ENCODE assay signal across 18 cellular contexts in the genomic region with DNA sequence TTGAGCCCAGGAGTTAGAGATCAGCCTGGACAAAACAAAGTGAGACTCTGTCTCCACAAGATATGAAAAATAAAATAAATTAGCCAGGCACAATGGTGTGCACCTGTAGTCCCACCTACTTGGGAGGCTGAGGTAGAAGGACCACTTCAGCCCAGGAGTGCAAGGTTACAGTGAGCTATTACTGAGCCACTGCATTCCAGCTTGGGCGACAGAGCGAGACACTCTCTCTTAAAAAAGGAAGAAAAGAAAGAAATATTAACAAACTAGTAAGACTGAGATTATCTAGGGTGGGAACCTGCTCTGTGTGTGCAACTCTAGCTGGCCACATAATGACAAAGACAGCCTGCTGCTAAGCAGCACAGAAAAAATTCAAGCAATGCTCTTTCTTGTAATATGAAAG.
DNase-seq lines count a peak whose midpoint lies in the region; ATAC-seq and TF ChIP-seq lines count a peak whose summit lies in the region.
"Had no signal": no experiment of that assay in that cellular context is flagged by ENCODE, and none has a peak within 500 bp of the region (broad histone marks: within the 10 kb centered on the region; RNA-seq: fewer than 3 reads in every experiment).

No MANE protein-coding gene starts in this region.

- H3K56ac ChIP-seq in H9 (ENCODE audit: insufficient read length, low read depth, low read length), result no peak overlapping the region

- no peak for TF ChIP-seq CTCF in H9 (conservative IDR thresholded peaks at IDR 0.05)
- no peak for TF ChIP-seq CTCF in SK-N-SH (IDR thresholded peaks at IDR 0.05)
- TF ChIP-seq CTCF in mesothelial cell of epicardium (IDR thresholded peaks at IDR 0.05; ENCODE audit: unreplicated experiment), result no peak

- peaks cover 11 to 13% of the 10 kb centered on the region in 2 experiments for H3K36me3 ChIP-seq in SK-N-SH (replicated peaks in 1 of 2; ENCODE audit: control insufficient read depth in 1 of 2, insufficient read depth in 2 of 2, low read length in 1 of 2)
- H3K36me3 ChIP-seq in Karpas-422 (ENCODE audit: insufficient read depth, low read length), result no peaks in the 10 kb centered on the region

- H2BK20ac ChIP-seq in H9 (ENCODE audit: low read depth, low read length, poor library complexity, severe bottlenecking), result no peak overlapping the region

- H3K79me2 ChIP-seq in H9 (ENCODE audit: insufficient read depth, low read length) (peaks cover 55% of the 10 kb centered on the region), SK-N-SH (ENCODE audit: insufficient read depth) (peaks cover 97% of the 10 kb centered on the region), Karpas-422 (ENCODE audit: low read length) (no peaks in the 10 kb centered on the region)

- H2BK120ac ChIP-seq in H9 (ENCODE audit: low read depth, low read length, poor library complexity, severe bottlenecking), result no peak overlapping the region

- no peak overlapping the region for H2AK5ac ChIP-seq in H9 (ENCODE audit: insufficient read length, low read length)

- no peak overlapping the region for H3K18ac ChIP-seq in H9 (ENCODE audit: insufficient read length, low read depth, low read length)

- H3K23ac ChIP-seq in H9 (ENCODE audit: insufficient read length, low read depth, low read length), result no peak overlapping the region

- no peak overlapping the region for H2AFZ ChIP-seq in H9 (ENCODE audit: low read length)
- H2AFZ ChIP-seq in SK-N-SH (ENCODE audit: low read depth), result no peak overlapping the region
- H2AFZ ChIP-seq in Karpas-422 (ENCODE audit: low read length), result no peak overlapping the region

- H4K8ac ChIP-seq in H9 (replicated peaks; ENCODE audit: insufficient read length, low read depth, low read length), result no peak overlapping the region

- H3K4me1 Mint-ChIP-seq in H9 (peaks cover 59 to 69% of the 10 kb centered on the region in 2 experiments), mesothelial cell of epicardium (peaks cover 49% of the 10 kb centered on the region)

- no peak overlapping the region for H3T11ph ChIP-seq in H9 (ENCODE audit: low read length)

- H3K4me2 ChIP-seq in H9 (ENCODE audit: insufficient read depth, insufficient read length, low read length), result peak overlapping the region; percentile 1
- H3K4me2 ChIP-seq in SK-N-SH, result peak overlapping the region; percentile 60
- no peak overlapping the region for H3K4me2 ChIP-seq in Karpas-422 (ENCODE audit: low read depth, low read length, poor library complexity, severe bottlenecking)

- no peak overlapping the region for H4K5ac ChIP-seq in H9 (ENCODE audit: insufficient read length, low read depth, low read length)

- TF ChIP-seq RAD21 in SK-N-SH (IDR thresholded peaks at IDR 0.05; ENCODE audit: low read length), result no peak

- no peak for ATAC-seq in HG02938 (IDR thresholded peaks at IDR 0.05; ENCODE audit: unreplicated experiment)

- POLR2A ChIA-PET in SK-N-SH (lab: Yijun Ruan, JAX), result no interaction called here

- H3K4me3 Mint-ChIP-seq in H9 (peak overlapping the region in 1 of 2 experiments; percentile 4; a peak in 1 of 5 replicates), mesothelial cell of epicardium (no peak overlapping the region)
- H3K4me3 Mint-ChIP-seq: T-helper 1 cell treated with Interleukin-12 subunit alpha and Interleukin-12 subunit beta and Interleukin-4 antibody, amounts not matched to agents 30 μg/mL and 1 μg/mL, for 36 hours had no signal

- H3K27me3 ChIP-seq in H9 (ENCODE audit: insufficient read depth, low read length) (no peaks in the 10 kb centered on the region), SK-N-SH (ENCODE audit: insufficient read depth) (no peaks in the 10 kb centered on the region), Karpas-422 (ENCODE audit: low read length) (no peaks in the 10 kb centered on the region)

- H3K27me3 Mint-ChIP-seq in H9 (ENCODE audit: low read depth), result no peaks in the 10 kb centered on the region
- H3K27me3 Mint-ChIP-seq in mesothelial cell of epicardium (ENCODE audit: low read depth), result no peaks in the 10 kb centered on the region

- H3K4me3 ChIP-seq in SK-N-SH (ENCODE audit: low read depth in 2 of 2, low read length in 1 of 2), result no peak overlapping the region
- H3K4me3 ChIP-seq in Karpas-422 (ENCODE audit: low read length), result no peak overlapping the region

- no peak overlapping the region for H2BK12ac ChIP-seq in H9 (ENCODE audit: insufficient read length, low read depth, low read length)

- peak; percentile 20 for DNase-seq in AG20443 (ENCODE audit: low spot score)
- DNase-seq in H9, result no peak
- DNase-seq in SK-N-SH, result no peak
- DNase-seq in mesothelial cell of epicardium (ENCODE audit: low spot score in 2 of 2, unreplicated experiment in 2 of 2), result no peak
- no peak for DNase-seq in Karpas-422
- DNase-seq in NCI-H226, result no peak
- DNase-seq in COR-L47 (lab: John Stamatoyannopoulos, UW), result no peak
- DNase-seq: activated gamma-delta T cell treated with Interleukin-2 at 50 U/mL for 16 hours; cortex of kidney; DMS 273 treated with DMSO at 0.1 percent for 48 hours; midbrain; NCI-H1092; NCI-H2171 treated with DMSO at 0.1 percent for 48 hours; NK-92 treated with Interleukin-12 subunit alpha and Interleukin-12 subunit beta, amount 100 ng/mL, for 24 hours; SHP77; stimulated activated CD4-positive, alpha-beta T cell treated with anti-CD3 and anti-CD28 coated beads, Interleukin-4, amount 100 ng/mL, for 1 hour had no signal

- H2BK5ac ChIP-seq in H9 (ENCODE audit: insufficient read length, low read length), result no peak overlapping the region

- H3K9ac ChIP-seq in H9 (ENCODE audit: extremely low read depth, insufficient read length, low read length) (no peak overlapping the region), SK-N-SH (peak overlapping the region; percentile 12; the same call in 1 of the 2 replicates), Karpas-422 (ENCODE audit: low read length) (no peak overlapping the region)

- peaks cover 3 to 7% (median 5%) of the 10 kb centered on the region in 3 experiments; a peak in 4 of 7 replicates for H3K36me3 Mint-ChIP-seq in H9 (ENCODE audit: insufficient read depth in 1 of 3, low read depth in 3 of 3)
- H3K36me3 Mint-ChIP-seq in mesothelial cell of epicardium, result peaks cover 4% of the 10 kb centered on the region

- no peak overlapping the region for H4K91ac ChIP-seq in H9 (ENCODE audit: insufficient read length, low read depth, low read length)

- H3K4me1 ChIP-seq in H9 (ENCODE audit: insufficient read depth, low read length) (peaks cover 8% of the 10 kb centered on the region; the same call in 1 of the 2 replicates), SK-N-SH (ENCODE audit: control insufficient read depth in 1 of 2, insufficient read depth in 2 of 2, low read depth in 1 of 2, low read length in 1 of 2) (peaks cover 19 to 46% of the 10 kb centered on the region in 2 experiments), Karpas-422 (ENCODE audit: low read length) (no peaks in the 10 kb centered on the region)

- H4K20me1 ChIP-seq in H9 (ENCODE audit: control insufficient read depth, insufficient read depth, insufficient read length) (no peaks in the 10 kb centered on the region), SK-N-SH (ENCODE audit: insufficient read depth) (peaks cover 92% of the 10 kb centered on the region), Karpas-422 (ENCODE audit: insufficient read depth, low read depth, low read length) (no peaks in the 10 kb centered on the region)

- peaks cover 18% of the 10 kb centered on the region for H3K79me1 ChIP-seq in H9 (ENCODE audit: insufficient read depth, low read depth, low read length, poor library complexity, severe bottlenecking)

- H3K27ac ChIP-seq in H9 (ENCODE audit: insufficient read length, low read depth, low read length) (no peak overlapping the region), SK-N-SH (ENCODE audit: low read depth in 2 of 2, low read length in 1 of 2) (peak overlapping the region; percentile 1 to 66; a peak in 3 of 4 replicates), Karpas-422 (ENCODE audit: low read length) (no peak overlapping the region)

- peak overlapping the region; percentile 31 to 78 (median 55); a peak in 6 of 7 replicates for H3K27ac Mint-ChIP-seq in H9
- peak overlapping the region; percentile 39 for H3K27ac Mint-ChIP-seq in mesothelial cell of epicardium
- H3K27ac Mint-ChIP-seq: T-helper 1 cell treated with Interleukin-12 subunit alpha and Interleukin-12 subunit beta and Interleukin-4 antibody, amounts not matched to agents 30 μg/mL and 1 μg/mL, for 36 hours had no signal

- CTCF ChIA-PET in SK-N-SH (lab: Yijun Ruan, JAX), result no interaction called here

- no peaks in the 10 kb centered on the region for H3K9me3 ChIP-seq in H9 (ENCODE audit: control insufficient read depth, low read depth, low read length)
- no peaks in the 10 kb centered on the region for H3K9me3 ChIP-seq in SK-N-SH
- H3K9me3 ChIP-seq in Karpas-422 (ENCODE audit: low read length), result no peaks in the 10 kb centered on the region

- no peaks in the 10 kb centered on the region for H3K9me2 ChIP-seq in SK-N-SH
- H3K9me2 ChIP-seq in Karpas-422 (replicated peaks; ENCODE audit: insufficient read depth, low read length), result no peaks in the 10 kb centered on the region

- H2BK15ac ChIP-seq in H9 (ENCODE audit: low read depth, low read length), result no peak overlapping the region

- no peaks in the 10 kb centered on the region for H3K23me2 ChIP-seq in H9 (ENCODE audit: insufficient read length, low read depth, low read length, poor library complexity, severe bottlenecking)

- no peak for TF ChIP-seq EP300 in SK-N-SH (IDR thresholded peaks at IDR 0.05; ENCODE audit: borderline replicate concordance in 1 of 2, low read depth in 1 of 2, low read length in 1 of 2)

- peaks cover 46% of the 10 kb centered on the region for H3F3A ChIP-seq in SK-N-SH (replicated peaks; ENCODE audit: insufficient read depth)

- H3K14ac ChIP-seq in H9 (ENCODE audit: insufficient read depth, low read length), result no peak overlapping the region

- no CpG with 5 or more reads among the region's 2 CpGs for WGBS in H9 (ENCODE audit: extremely low coverage, insufficient read length, low lambda C conversion rate)
- 80% methylated on average over 2 of the region's 2 CpGs for WGBS in SK-N-SH (ENCODE audit: low lambda C conversion rate)

- H3K4ac ChIP-seq in H9 (ENCODE audit: low read depth, low read length), result no peak overlapping the region

- H3K9me3 Mint-ChIP-seq in H9, result no peaks in the 10 kb centered on the region
- H3K9me3 Mint-ChIP-seq in mesothelial cell of epicardium, result no peaks in the 10 kb centered on the region
- H3K9me3 Mint-ChIP-seq: T-helper 1 cell treated with Interleukin-12 subunit alpha and Interleukin-12 subunit beta and Interleukin-4 antibody, amounts not matched to agents 30 μg/mL and 1 μg/mL, for 36 hours had no signal

TF ChIP-seq in SK-N-SH, 30 proteins besides CTCF, POLR2A, EP300 and RAD21 (continues in another document):
- no peak for TF ChIP-seq MXI1 (IDR thresholded peaks at IDR 0.05; ENCODE audit: low read depth, low read length)
- no peak for TF ChIP-seq YY1 (IDR thresholded peaks at IDR 0.05; ENCODE audit: low read depth)
- no peak for TF ChIP-seq NRF1 (IDR thresholded peaks at IDR 0.05; ENCODE audit: low read depth, low read length)

Comparison
In these comparisons a context has a peak if more than half of its experiments do, and no peak if none do; other contexts are left out.
1. H3K27ac ChIP-seq: peak in SK-N-SH (2 of 2); none in H9 (single experiment) and Karpas-422 (single experiment).